In genomic region chr15:63371297-63371918, GRCh38 we compare ENCODE assay signal across 13 cellular contexts. TPM values are rescaled to one million over a fixed set of nuclear protein-coding genes. Genes with fewer than 3 reads are reported as not detected.
DNase-seq lines count a peak whose midpoint lies in the region; ATAC-seq and TF ChIP-seq lines count a peak whose summit lies in the region.
"Had no signal": no experiment of that assay in that cellular context is flagged by ENCODE, and none has a peak within 500 bp of the region (broad histone marks: within the 10 kb centered on the region; RNA-seq: fewer than 3 reads in every experiment).

No MANE protein-coding gene starts in this region.

- 93 to 94% methylated on average over 15 of the region's 15 CpGs for WGBS in aorta, 2 donors

- no peaks in the 10 kb centered on the region for H3K36me3 Mint-ChIP-seq in activated T-cell treated with anti-CD3 and anti-CD28 coated beads, Interleukin-2, amount 50 U/mL, for 72 hours (ENCODE audit: insufficient read depth in 2 of 2)
- no peaks in the 10 kb centered on the region for H3K36me3 Mint-ChIP-seq in activated T-cell treated with anti-CD3 and anti-CD28 coated beads, Interleukin-2, amount 50 U/mL, for 4 hours (ENCODE audit: insufficient read depth)
- H3K36me3 Mint-ChIP-seq in MCF 10A (ENCODE audit: insufficient read depth, unreplicated experiment): peaks cover 21% of the 10 kb centered on the region

- DNase-seq in activated T-cell treated with anti-CD3 and anti-CD28 coated beads, Interleukin-2, amount 50 U/mL, for 72 hours: peak in 1 of 2 donors; percentile 19
- no peak for DNase-seq in activated T-cell treated with anti-CD3 and anti-CD28 coated beads, Interleukin-2, amount 50 U/mL, for 4 hours
- DNase-seq in MCF 10A (ENCODE audit: unreplicated experiment): peak; percentile 73
- no peak for DNase-seq in lower lobe of right lung
- DNase-seq in aorta: no peak
- DNase-seq in NCI-H2081 (lab: John Stamatoyannopoulos, UW): no peak
- DNase-seq in SKM-1 treated with dmso at 0.1 percent for 144 hours (lab: John Stamatoyannopoulos, UW; ENCODE audit: unreplicated experiment): no peak
- DNase-seq: activated CD4-positive, CD25-positive, alpha-beta regulatory T cell treated with anti-CD3 and anti-CD28 coated beads, Interleukin-2, amount 50 U/mL, for 72 hours; BE2C; NCI-H2029 had no signal

- TSS peak; percentile 19 for BruUV-seq in MCF 10A (replicated peaks; lab: Mats Ljungman, UMichigan)

- H3K4me3 Mint-ChIP-seq in activated T-cell treated with anti-CD3 and anti-CD28 coated beads, Interleukin-2, amount 50 U/mL, for 72 hours: peak overlapping the region; percentile 44 to 67
- no peak overlapping the region for H3K4me3 Mint-ChIP-seq in activated T-cell treated with anti-CD3 and anti-CD28 coated beads, Interleukin-2, amount 50 U/mL, for 4 hours
- H3K4me3 Mint-ChIP-seq in MCF 10A (ENCODE audit: unreplicated experiment): peak overlapping the region; percentile 65

- ATAC-seq in activated T-cell treated with anti-CD3 and anti-CD28 coated beads, Interleukin-2, amount 50 U/mL, for 72 hours (replicated peaks in 1 of 2): peak; percentile 30 to 49
- no peak for ATAC-seq in activated T-cell treated with anti-CD3 and anti-CD28 coated beads, Interleukin-2, amount 50 U/mL, for 4 hours
- peak in 1 of 2 donors; percentile 15 for ATAC-seq in lower lobe of right lung
- peak; percentile 71 for ATAC-seq in aorta (ENCODE audit: low FRiP score)
- no peak for ATAC-seq in GM18861 (IDR thresholded peaks at IDR 0.05; ENCODE audit: unreplicated experiment)
- ATAC-seq: left lobe of liver had no signal

- CTCF ChIA-PET in MCF 10A (lab: Yijun Ruan, JAX): interaction anchor here (0.5 to 1.6 kb wide), 6 partner anchors 31 to 445 kb away, joined by 3 to 6 read pairs (median 3); no protein-coding TSS in a partner anchor

- H3K27me3 ChIP-seq in lower lobe of right lung (ENCODE audit: low read depth) (no peaks in the 10 kb centered on the region), aorta (ENCODE audit: control insufficient read depth in 1 of 2, insufficient read depth in 2 of 2, low read length in 1 of 2) (no peaks in the 10 kb centered on the region)

- TF ChIP-seq CTCF in MCF 10A (IDR thresholded peaks at IDR 0.05; ENCODE audit: unreplicated experiment): no peak
- no peak for TF ChIP-seq CTCF in lower lobe of right lung (IDR thresholded peaks at IDR 0.05)

- no peaks in the 10 kb centered on the region for H3K27me3 Mint-ChIP-seq in activated T-cell treated with anti-CD3 and anti-CD28 coated beads, Interleukin-2, amount 50 U/mL, for 72 hours (ENCODE audit: low read depth)
- H3K27me3 Mint-ChIP-seq in activated T-cell treated with anti-CD3 and anti-CD28 coated beads, Interleukin-2, amount 50 U/mL, for 4 hours (ENCODE audit: low read depth): peaks cover 2% of the 10 kb centered on the region
- no peaks in the 10 kb centered on the region for H3K27me3 Mint-ChIP-seq in MCF 10A (ENCODE audit: insufficient read depth, unreplicated experiment)

- H3K36me3 ChIP-seq in lower lobe of right lung (no peaks in the 10 kb centered on the region), aorta (ENCODE audit: control insufficient read depth in 1 of 2, insufficient read depth in 2 of 2, low read length in 1 of 2) (no peaks in the 10 kb centered on the region)
- H3K36me3 ChIP-seq: BE2C had no signal

- peaks cover 25% of the 10 kb centered on the region for H3K4me1 ChIP-seq in lower lobe of right lung
- H3K4me1 ChIP-seq in aorta (ENCODE audit: control insufficient read depth in 1 of 2, insufficient read depth in 2 of 2, low read length in 2 of 2): no peaks in the 10 kb centered on the region
- H3K4me1 ChIP-seq: BE2C had no signal

- H3K27ac ChIP-seq in lower lobe of right lung (peak overlapping the region; percentile 53), aorta (ENCODE audit: low read depth in 1 of 2, low read length in 2 of 2) (no peak overlapping the region)

- no peaks in the 10 kb centered on the region for H3K9me3 ChIP-seq in lower lobe of right lung
- H3K9me3 ChIP-seq in aorta (ENCODE audit: control insufficient read depth, low read length): no peaks in the 10 kb centered on the region
- H3K9me3 ChIP-seq: BE2C had no signal

- intact Hi-C loops in MCF 10A (cut with micrococcal nuclease) (no loop called here), lower lobe of right lung (cut with DNase I) (no loop called here), aorta (cut with DNase I) (no loop called here)

- H3K4me1 Mint-ChIP-seq in activated T-cell treated with anti-CD3 and anti-CD28 coated beads, Interleukin-2, amount 50 U/mL, for 72 hours (ENCODE audit: low read depth): peaks cover 57% of the 10 kb centered on the region
- peaks cover 12% of the 10 kb centered on the region for H3K4me1 Mint-ChIP-seq in activated T-cell treated with anti-CD3 and anti-CD28 coated beads, Interleukin-2, amount 50 U/mL, for 4 hours (ENCODE audit: low read depth)
- peaks cover 46% of the 10 kb centered on the region for H3K4me1 Mint-ChIP-seq in MCF 10A (ENCODE audit: insufficient read depth, unreplicated experiment)

- H3K4me3 ChIP-seq in lower lobe of right lung (no peak overlapping the region), aorta (ENCODE audit: low read length in 2 of 2) (no peak overlapping the region)

- POLR2A ChIA-PET in MCF 10A (lab: Yijun Ruan, JAX): interaction anchor here (0.6 to 6.0 kb wide), 10 partner anchors 9 to 945 kb away, joined by 3 to 60 read pairs (median 4); partner anchors contain the start of genes CA12 and USP3

- H3K9me3 Mint-ChIP-seq in activated T-cell treated with anti-CD3 and anti-CD28 coated beads, Interleukin-2, amount 50 U/mL, for 72 hours: no peaks in the 10 kb centered on the region
- H3K9me3 Mint-ChIP-seq in activated T-cell treated with anti-CD3 and anti-CD28 coated beads, Interleukin-2, amount 50 U/mL, for 4 hours: no peaks in the 10 kb centered on the region
- no peaks in the 10 kb centered on the region for H3K9me3 Mint-ChIP-seq in MCF 10A (ENCODE audit: unreplicated experiment)

- H3K27ac Mint-ChIP-seq in activated T-cell treated with anti-CD3 and anti-CD28 coated beads, Interleukin-2, amount 50 U/mL, for 72 hours: peak overlapping the region; percentile 77
- peak overlapping the region; percentile 95 for H3K27ac Mint-ChIP-seq in MCF 10A (ENCODE audit: low read depth, unreplicated experiment)
- H3K27ac Mint-ChIP-seq: progenitor cell of endocrine pancreas had no signal

RNA-seq across cellular contexts. Expression of gene CA12, which starts 10.2 kb away (rescaled TPM):
- 1 to 10 TPM in 1 of 2 donors, under 1 TPM in 1; 0.55 to 2.4 TPM for total RNA-seq in activated T-cell treated with anti-CD3 and anti-CD28 coated beads, Interleukin-2, amount 50 U/mL, for 72 hours
- under 1 TPM; 0.08 to 0.15 (median 0.14) TPM for total RNA-seq in activated T-cell treated with anti-CD3 and anti-CD28 coated beads, Interleukin-2, amount 50 U/mL, for 4 hours
- total RNA-seq in MCF 10A (2022): 19.6 and 20.3 TPM in 2 replicates
- 4.9 TPM for total RNA-seq in lower lobe of right lung
- total RNA-seq in aorta: 10 to 100 TPM; 11.0 to 29.7 TPM
- 1 to 10 TPM; 2.7 to 4.5 TPM for polyA plus RNA-seq in aorta

Comparison
In these comparisons a context has a peak if more than half of its experiments do, and no peak if none do; other contexts are left out.
1. ATAC-seq: peak in activated T-cell treated with anti-CD3 and anti-CD28 coated beads, Interleukin-2, amount 50 U/mL, for 72 hours (2 of 2) and aorta (single experiment); none in activated T-cell treated with anti-CD3 and anti-CD28 coated beads, Interleukin-2, amount 50 U/mL, for 4 hours (0 of 2) and GM18861 (single experiment).